ENCODE assay signal across 8 cellular contexts in the genomic region with DNA sequence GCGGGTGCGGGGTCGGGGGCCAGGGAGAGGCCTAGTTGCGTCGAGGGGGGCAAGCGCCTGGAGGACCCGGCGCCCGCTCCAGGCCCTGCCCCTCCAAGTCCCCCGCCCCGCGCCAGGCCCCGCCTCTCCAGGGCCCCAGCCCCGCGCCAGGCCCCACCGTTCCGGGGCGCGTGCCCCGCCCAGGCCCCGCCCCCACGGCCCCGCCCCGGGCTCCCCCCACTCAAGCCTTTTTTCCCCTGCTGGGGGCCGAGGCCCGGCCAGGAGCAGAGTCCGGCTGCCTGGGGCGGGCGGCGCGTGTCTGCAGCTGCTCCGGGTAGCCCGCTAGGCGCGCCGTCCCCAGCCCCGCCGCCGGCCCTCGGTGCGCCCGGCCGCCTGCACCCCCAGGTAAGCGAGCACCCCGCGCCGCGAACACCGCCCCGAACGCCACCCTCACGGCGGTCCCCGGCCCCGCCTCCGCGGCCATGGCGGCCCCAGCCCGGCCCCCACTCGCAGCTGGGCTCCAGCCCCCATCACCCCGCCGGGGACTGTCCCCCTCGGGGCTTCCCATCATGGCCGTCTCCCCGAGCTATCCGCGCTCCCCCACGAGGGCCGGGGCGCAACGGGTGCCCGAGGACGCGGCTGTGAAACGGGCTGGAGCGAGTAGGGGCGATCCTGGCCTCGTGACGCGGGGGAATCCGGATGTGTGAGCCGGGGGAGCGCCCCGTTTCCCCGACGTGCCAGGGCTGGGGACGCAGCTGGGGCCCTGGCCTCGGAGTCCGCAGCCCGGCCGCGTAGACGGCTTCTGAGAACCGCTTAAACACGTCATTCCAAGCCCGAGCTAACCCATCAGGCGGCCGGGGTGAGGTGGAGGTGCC. TPM values are rescaled to one million over a fixed set of nuclear protein-coding genes. Genes with fewer than 3 reads are reported as not detected.
DNase-seq lines count a peak whose midpoint lies in the region; ATAC-seq and TF ChIP-seq lines count a peak whose summit lies in the region.

A gene with protein sequence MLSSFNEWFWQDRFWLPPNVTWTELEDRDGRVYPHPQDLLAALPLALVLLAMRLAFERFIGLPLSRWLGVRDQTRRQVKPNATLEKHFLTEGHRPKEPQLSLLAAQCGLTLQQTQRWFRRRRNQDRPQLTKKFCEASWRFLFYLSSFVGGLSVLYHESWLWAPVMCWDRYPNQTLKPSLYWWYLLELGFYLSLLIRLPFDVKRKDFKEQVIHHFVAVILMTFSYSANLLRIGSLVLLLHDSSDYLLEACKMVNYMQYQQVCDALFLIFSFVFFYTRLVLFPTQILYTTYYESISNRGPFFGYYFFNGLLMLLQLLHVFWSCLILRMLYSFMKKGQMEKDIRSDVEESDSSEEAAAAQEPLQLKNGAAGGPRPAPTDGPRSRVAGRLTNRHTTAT (plus strand): TSS at position 260 of the 854 bp plus-strand sequence. CDS start 41,707 bp downstream, outside the sequence.

- no peaks in the 10 kb centered on the region for H3K27me3 ChIP-seq in ascending aorta
- no peaks in the 10 kb centered on the region for H3K27me3 ChIP-seq in vagina

- H3K36me3 ChIP-seq in ascending aorta (no peaks in the 10 kb centered on the region), vagina (peaks cover 0 to 5% of the 10 kb centered on the region in 2 donors)

- TF ChIP-seq CTCF in ascending aorta (IDR thresholded peaks at IDR 0.05) (no peak), retinal pigment epithelial cell (conservative IDR thresholded peaks at IDR 0.05; ENCODE audit: low read depth, low read length) (no peak), vagina (IDR thresholded peaks at IDR 0.05) (no peak)

- ATAC-seq in GM19467 (IDR thresholded peaks at IDR 0.05; ENCODE audit: unreplicated experiment): peak; percentile 54

- intact Hi-C loops in ascending aorta (cut with DNase I) (loop anchor here (5.0 kb wide), 1 partner anchor 43 kb away; no protein-coding TSS in a partner anchor), vagina (cut with DNase I) (no loop called here)

- H3K9me3 ChIP-seq in ascending aorta (no peaks in the 10 kb centered on the region), vagina (no peaks in the 10 kb centered on the region)

- H3K27ac ChIP-seq in ascending aorta (peak within 1 kb of the TSS; percentile 24 to 41), vagina (peak within 1 kb of the TSS; percentile 91)

- H3K4me3 ChIP-seq in ascending aorta: peak within 1 kb of the TSS; percentile 75 to 92
- peak within 1 kb of the TSS; percentile 68 for H3K4me3 ChIP-seq in retinal pigment epithelial cell (ENCODE audit: low read length)
- peak within 1 kb of the TSS; percentile 85 to 94 for H3K4me3 ChIP-seq in vagina

- TF ChIP-seq POLR2A in vagina (IDR thresholded peaks at IDR 0.05): peak in 1 of 2 donors; percentile 49

- H3K4me1 ChIP-seq in ascending aorta (peaks cover 0 to 7% of the 10 kb centered on the region in 2 donors), vagina (peaks cover 34% of the 10 kb centered on the region)

- peak; percentile 48 for DNase-seq in CMK (ENCODE audit: low read depth)
- peak; percentile 88 for DNase-seq in HuH-7 (ENCODE audit: low spot score)
- peak; percentile 71 for DNase-seq in T-helper 22 cell (ENCODE audit: low read depth)
- peak in 1 of 2 donors; percentile 80 for DNase-seq in ascending aorta (ENCODE audit: low spot score in 2 of 2)
- peak; percentile 25 to 95 (median 84) for DNase-seq in hypothalamus (lab: John Stamatoyannopoulos, UW)
- no peak for DNase-seq in retinal pigment epithelial cell (ENCODE audit: low read depth)
- no peak for DNase-seq in vagina (ENCODE audit: extremely low spot score in 2 of 2)

RNA-seq across cellular contexts. Expression of the gene that starts here (rescaled TPM):
- total RNA-seq in ascending aorta (20.2 TPM), vagina (81.5 TPM)

Comparison
In these comparisons a context has a peak if more than half of its experiments do, and no peak if none do; other contexts are left out.
1. DNase-seq: peak in CMK (single experiment), HuH-7 (single experiment), T-helper 22 cell (single experiment) and hypothalamus (51 of 51); none in retinal pigment epithelial cell (single experiment) and vagina (0 of 2).
2. Peak in every context shown above with its lines, with median percentiles within 50 percentile points of each other: H3K4me3 ChIP-seq.